34 cellular contexts compared by ENCODE assay signal in genomic region chr4:7248857-7249256, GRCh38. TPM values are rescaled to one million over a fixed set of nuclear protein-coding genes. Genes with fewer than 3 reads are reported as not detected.
"Had no signal": no experiment of that assay in that cellular context is flagged by ENCODE, and none has a peak within 500 bp of the region (broad histone marks: within the 10 kb centered on the region; RNA-seq: fewer than 3 reads in every experiment).

No MANE protein-coding gene starts in this region.

- FAIRE-seq: astrocyte had no signal

- H3K36me3 ChIP-seq: adrenal gland, ascending aorta, brain microvascular endothelial cell, breast epithelium, cardiac muscle cell had no signal

- H3K27me3 ChIP-seq: adrenal gland, ascending aorta, body of pancreas, brain microvascular endothelial cell, breast epithelium, cardiac muscle cell had no signal

- H3K4me1 ChIP-seq: adrenal gland, body of pancreas, breast epithelium had no signal

- ATAC-seq: activated naive CD4-positive, alpha-beta T cell treated with anti-CD3 and anti-CD28 coated beads, Interleukin-2, amount 50 U/mL, for 72 hours; activated naive CD8-positive, alpha-beta T cell treated with anti-CD3 and anti-CD28 coated beads, Interleukin-2, amount 50 U/mL, for 24 hours; activated T-cell treated with anti-CD3 and anti-CD28 coated beads, Interleukin-2, amount 50 U/mL, for 4 hours; activated T-cell treated with anti-CD3 and anti-CD28 coated beads, Interleukin-2, amount 50 U/mL, for 72 hours; activated T-helper 17 cell treated with anti-CD3 and anti-CD28 coated beads, Interleukin-2, amount 50 U/mL, for 72 hours; body of pancreas had no signal

- H3K9me3 ChIP-seq: adrenal gland, ascending aorta, body of pancreas, breast epithelium had no signal

- H3K4me3 ChIP-seq: adrenal gland, ascending aorta, body of pancreas, breast epithelium, cardiac muscle cell had no signal

- DNase-seq: activated effector memory CD4-positive, alpha-beta T cell treated with anti-CD3 and anti-CD28 coated beads, Interleukin-2, amount 50 U/mL, for 16 hours; activated effector memory CD4-positive, alpha-beta T cell treated with Interleukin-2 at 50 U/mL for 16 hours; activated gamma-delta T cell; activated gamma-delta T cell treated with Interleukin-2 at 50 U/mL for 16 hours; activated naive CD4-positive, alpha-beta T cell; activated naive CD4-positive, alpha-beta T cell treated with anti-CD3 and anti-CD28 coated beads for 36 hours; activated naive CD4-positive, alpha-beta T cell treated with anti-CD3 and anti-CD28 coated beads, Interleukin-2, amount 10 ng/mL, durations not matched to agents 7 days and 5 days; activated naive CD4-positive, alpha-beta T cell treated with anti-CD3 and anti-CD28 coated beads, Interleukin-2, amount 50 U/mL, for 16 hours; activated naive CD4-positive, alpha-beta T cell treated with Interleukin-2 at 50 U/mL for 16 hours; activated naive CD8-positive, alpha-beta T cell treated with anti-CD3 and anti-CD28 coated beads for 36 hours; activated naive CD8-positive, alpha-beta T cell treated with anti-CD3 and anti-CD28 coated beads, Interleukin-2, amount 10 ng/mL, durations not matched to agents 7 days and 5 days; activated naive CD8-positive, alpha-beta T cell treated with anti-CD3 and anti-CD28 coated beads, Interleukin-2, amount 50 U/mL, for 24 hours; activated T-cell treated with anti-CD3 and anti-CD28 coated beads, Interleukin-2, amount 50 U/mL, for 1 hour; activated T-cell treated with anti-CD3 and anti-CD28 coated beads, Interleukin-2, amount 50 U/mL, for 24 hours; activated T-cell treated with anti-CD3 and anti-CD28 coated beads, Interleukin-2, amount 50 U/mL, for 4 hours; activated T-cell treated with anti-CD3 and anti-CD28 coated beads, Interleukin-2, amount 50 U/mL, for 48 hours; activated T-cell treated with anti-CD3 and anti-CD28 coated beads, Interleukin-2, amount 50 U/mL, for 72 hours; adrenal gland; amniotic stem cell; amygdala; anterior cingulate cortex; aorta; body of pancreas; brain microvascular endothelial cell; caudate nucleus; central memory CD4-positive, alpha-beta T cell; cerebellar nuclear complex had no signal

- H3K27ac ChIP-seq: ascending aorta, body of pancreas, brain microvascular endothelial cell, breast epithelium, cardiac muscle cell had no signal

RNA-seq across cellular contexts. Expression of gene SORCS2, which starts 56.5 kb away (rescaled TPM):
- total RNA-seq: activated naive CD8-positive, alpha-beta T cell treated with anti-CD3 and anti-CD28 coated beads for 36 hours; activated naive CD8-positive, alpha-beta T cell treated with anti-CD3 and anti-CD28 coated beads, Interleukin-2, amount 10 ng/mL, durations not matched to agents 7 days and 5 days; activated T-helper 1 cell treated with anti-CD3 and anti-CD28 coated beads, Interleukin-12 subunit alpha, Interleukin-12 subunit beta, Interleukin-2, Interleukin-4 antibody, amounts not matched to agents 30 ng/mL and 10 ng/mL and 1 ng/mL, durations not matched to agents 14 hours and 24 hours and 36 hours had no signal
